In the genomic region with DNA sequence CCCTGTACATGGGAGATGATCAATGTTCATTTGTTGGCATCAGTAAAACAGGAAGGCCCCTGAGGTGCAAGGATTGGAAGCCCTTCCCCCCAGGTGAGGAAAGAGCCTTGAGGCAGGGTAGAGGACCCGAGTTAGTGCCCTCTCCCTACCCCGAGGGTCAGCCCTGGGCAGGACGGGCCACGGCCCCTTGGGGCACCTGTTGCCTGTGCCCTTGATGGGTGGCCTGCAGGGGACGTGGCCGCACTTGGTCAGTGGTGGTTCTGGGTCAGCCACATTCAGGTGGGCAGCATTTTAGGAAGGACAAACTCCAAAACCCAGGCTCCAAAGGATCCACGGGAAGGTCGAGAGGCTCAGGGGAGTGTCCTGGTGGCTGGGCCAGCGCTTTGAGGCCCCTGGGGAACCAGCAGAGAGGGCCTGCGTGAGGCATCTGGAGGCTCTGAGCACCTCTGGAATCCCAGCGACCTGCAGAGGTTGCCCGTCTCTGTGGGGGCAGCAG, we compare ENCODE assay signal across 26 cellular contexts. TPM values are rescaled to one million over a fixed set of nuclear protein-coding genes. Genes with fewer than 3 reads are reported as not detected.
"Had no signal": no experiment of that assay in that cellular context is flagged by ENCODE, and none has a peak within 500 bp of the region (broad histone marks: within the 10 kb centered on the region; RNA-seq: fewer than 3 reads in every experiment).

No MANE protein-coding gene starts in this region.

- H3K36me3 ChIP-seq: ascending aorta, Peyer's patch, SJCRH30 had no signal

- H3K27ac ChIP-seq: ascending aorta, body of pancreas, Peyer's patch, RWPE1, SJCRH30, VCaP had no signal

- H3K4me3 ChIP-seq: ascending aorta, body of pancreas, Peyer's patch, SJCRH30 had no signal

- H3K27ac Mint-ChIP-seq: activated CD8-positive, alpha-beta T cell treated with anti-CD3 and anti-CD28 coated beads for 36 hours; activated T-cell treated with anti-CD3 and anti-CD28 coated beads, Interleukin-2, amount 50 U/mL, for 72 hours had no signal

- H3K4me3 Mint-ChIP-seq: activated CD8-positive, alpha-beta T cell treated with anti-CD3 and anti-CD28 coated beads for 36 hours; activated T-cell treated with anti-CD3 and anti-CD28 coated beads, Interleukin-2, amount 50 U/mL, for 72 hours had no signal

- H3K4me2 ChIP-seq: SK-N-SH had no signal

- H3K9me3 Mint-ChIP-seq: activated CD8-positive, alpha-beta T cell treated with anti-CD3 and anti-CD28 coated beads for 36 hours; activated T-cell treated with anti-CD3 and anti-CD28 coated beads, Interleukin-2, amount 50 U/mL, for 72 hours had no signal

- H3K27me3 ChIP-seq: ascending aorta, body of pancreas, Peyer's patch, SJCRH30 had no signal

- H3K9me3 ChIP-seq: ascending aorta, body of pancreas, Peyer's patch, SJCRH30, SK-N-SH had no signal

- FAIRE-seq: bronchial epithelial cell had no signal

- H3K9ac ChIP-seq: SK-N-SH had no signal

- DNase-seq: activated CD4-positive, alpha-beta T cell treated with anti-CD3 and anti-CD28 coated beads, Interleukin-2, amount 50 U/mL, for 1 hour; activated CD4-positive, CD25-positive, alpha-beta regulatory T cell; activated CD8-positive, alpha-beta memory T cell treated with anti-CD3 and anti-CD28 coated beads, Interleukin-2, amount 50 U/mL, for 4 hours; activated CD8-positive, alpha-beta T cell treated with anti-CD3 and anti-CD28 coated beads for 36 hours; activated naive CD4-positive, alpha-beta T cell treated with anti-CD3 and anti-CD28 coated beads, Interleukin-2, amount 50 U/mL, for 16 hours; activated T-cell treated with anti-CD3 and anti-CD28 coated beads, Interleukin-2, amount 50 U/mL, for 72 hours; amniotic stem cell; body of pancreas; KG1; NCI-H1048; NCI-H146; NCI-H187 treated with DMSO at 0.1 percent for 48 hours; NCI-H2081 treated with DMSO at 0.1 percent for 48 hours; NCI-H446; Peyer's patch; Right ventricle myocardium superior; SJCRH30; SK-N-SH; T-helper 1 cell had no signal

- ATAC-seq: activated CD8-positive, alpha-beta T cell treated with anti-CD3 and anti-CD28 coated beads for 36 hours; activated T-cell treated with anti-CD3 and anti-CD28 coated beads, Interleukin-2, amount 50 U/mL, for 72 hours; body of pancreas had no signal

RNA-seq across cellular contexts. Expression of gene CIDEC, which starts 20.5 kb away (rescaled TPM):
- total RNA-seq: activated CD8-positive, alpha-beta T cell treated with anti-CD3 and anti-CD28 coated beads for 36 hours; bronchial epithelial cell; LHCN-M2; M059J; SJCRH30; T-helper 2 cell treated with Interferon-gamma antibody and Interleukin-4, amounts not matched to agents 100 ng/mL and 5 ng/mL, for 36 hours had no signal
- polyA plus RNA-seq: SK-N-SH had no signal
